13 cellular contexts compared by ENCODE assay signal in the genomic region with DNA sequence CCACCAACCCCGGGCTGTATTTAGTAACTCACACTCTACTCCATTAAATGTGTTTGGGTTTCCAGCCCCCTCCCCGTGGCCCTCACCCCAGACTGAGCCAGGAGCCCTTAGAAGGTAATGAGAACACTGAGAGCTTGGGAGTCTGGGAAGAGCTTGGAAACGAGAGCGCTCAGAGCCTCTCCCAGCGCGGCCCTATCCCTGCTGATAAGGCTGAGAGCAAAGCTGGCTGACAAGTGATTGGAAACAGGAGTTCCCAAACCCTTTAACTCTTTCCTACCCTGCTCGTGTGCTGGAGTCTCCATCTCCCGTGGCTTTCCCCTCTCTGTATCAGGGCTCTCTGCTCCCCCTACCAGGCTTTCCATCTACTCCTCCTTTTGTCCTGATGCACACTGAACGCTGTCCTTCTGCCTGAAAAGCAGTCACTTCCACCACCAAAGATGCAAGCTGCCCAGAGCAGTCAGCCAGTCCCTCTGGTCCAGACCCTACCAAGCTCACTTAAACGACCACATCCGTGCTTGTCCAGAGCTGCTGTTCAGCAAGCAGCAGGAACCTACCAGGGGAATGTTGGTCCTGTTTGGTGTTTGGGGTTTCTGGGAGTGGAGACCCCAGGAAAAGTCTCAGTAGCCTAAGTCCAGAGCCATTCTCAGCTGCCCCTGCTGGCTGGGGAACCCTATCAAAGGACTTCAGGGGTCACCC.
DNase-seq lines count a peak whose midpoint lies in the region; ATAC-seq and TF ChIP-seq lines count a peak whose summit lies in the region.
"Had no signal": no experiment of that assay in that cellular context is flagged by ENCODE, and none has a peak within 500 bp of the region (broad histone marks: within the 10 kb centered on the region; RNA-seq: fewer than 3 reads in every experiment).

No MANE protein-coding gene starts in this region.

- peak overlapping the region; percentile 81 for H3K27ac Mint-ChIP-seq in mesothelial cell of epicardium

- H3K27me3 Mint-ChIP-seq in mesothelial cell of epicardium (ENCODE audit: low read depth), result no peaks in the 10 kb centered on the region

- peak; percentile 36 for DNase-seq in WERI-Rb-1
- DNase-seq in left ventricle myocardium inferior, result peak; percentile 67
- DNase-seq in mesothelial cell of epicardium (ENCODE audit: low spot score in 2 of 2, unreplicated experiment in 2 of 2), result no peak
- no peak for DNase-seq in upper lobe of right lung
- DNase-seq in occipital lobe (lab: John Stamatoyannopoulos, UW), result no peak
- DNase-seq in DMS79 (lab: John Stamatoyannopoulos, UW), result no peak
- no peak for DNase-seq in SJCRH30
- DNase-seq: C1 segment of cervical spinal cord, DMS53, kidney, NCI-H1694 treated with DMSO at 0.1 percent for 48 hours, NCI-H510A had no signal

- H3K27me3 ChIP-seq in WERI-Rb-1 (ENCODE audit: insufficient read depth, low read depth, severe bottlenecking), result peaks cover 3% of the 10 kb centered on the region
- H3K27me3 ChIP-seq in left ventricle myocardium inferior (ENCODE audit: low read depth), result no peaks in the 10 kb centered on the region
- no peaks in the 10 kb centered on the region for H3K27me3 ChIP-seq in upper lobe of right lung
- no peaks in the 10 kb centered on the region for H3K27me3 ChIP-seq in SJCRH30
- H3K27me3 ChIP-seq: gastroesophageal sphincter had no signal

- ATAC-seq in upper lobe of right lung, result peak; percentile 33
- ATAC-seq: gastroesophageal sphincter had no signal

- H3K9me3 ChIP-seq in WERI-Rb-1 (ENCODE audit: severe bottlenecking), result no peaks in the 10 kb centered on the region
- H3K9me3 ChIP-seq in left ventricle myocardium inferior (replicated peaks), result no peaks in the 10 kb centered on the region
- no peaks in the 10 kb centered on the region for H3K9me3 ChIP-seq in upper lobe of right lung
- H3K9me3 ChIP-seq in SJCRH30 (replicated peaks), result 0 out of 2 replicates have a peak, but pooled peaks cover 8% of the 10 kb centered on the region
- H3K9me3 ChIP-seq: gastroesophageal sphincter had no signal

- H3K4me1 Mint-ChIP-seq in mesothelial cell of epicardium, result peaks cover 43% of the 10 kb centered on the region

- no peaks in the 10 kb centered on the region for H3K36me3 ChIP-seq in WERI-Rb-1
- no peaks in the 10 kb centered on the region for H3K36me3 ChIP-seq in left ventricle myocardium inferior
- no peaks in the 10 kb centered on the region for H3K36me3 ChIP-seq in upper lobe of right lung
- H3K36me3 ChIP-seq in SJCRH30, result no peaks in the 10 kb centered on the region
- H3K36me3 ChIP-seq: gastroesophageal sphincter had no signal

- intact Hi-C loops in left ventricle myocardium inferior (cut with micrococcal nuclease) (no loop called here), upper lobe of right lung (cut with DNase I) (no loop called here)

- TF ChIP-seq CTCF in WERI-Rb-1 (IDR thresholded peaks at IDR 0.05; ENCODE audit: low read depth, low read length), result no peak
- TF ChIP-seq CTCF in left ventricle myocardium inferior (IDR thresholded peaks at IDR 0.05; ENCODE audit: borderline replicate concordance), result no peak
- TF ChIP-seq CTCF in mesothelial cell of epicardium (IDR thresholded peaks at IDR 0.05; ENCODE audit: unreplicated experiment), result no peak
- TF ChIP-seq CTCF in upper lobe of right lung (IDR thresholded peaks at IDR 0.05), result no peak

- no peak overlapping the region for H3K4me3 ChIP-seq in WERI-Rb-1 (ENCODE audit: low read depth, low read length)
- H3K4me3 ChIP-seq in left ventricle myocardium inferior, result peak overlapping the region; percentile 27
- no peak overlapping the region for H3K4me3 ChIP-seq in upper lobe of right lung
- no peak overlapping the region for H3K4me3 ChIP-seq in SJCRH30
- H3K4me3 ChIP-seq: gastroesophageal sphincter had no signal

- H3K4me1 ChIP-seq in left ventricle myocardium inferior (peaks cover 64% of the 10 kb centered on the region), upper lobe of right lung (no peaks in the 10 kb centered on the region), SJCRH30 (peaks cover 54% of the 10 kb centered on the region)

- H3K4me3 Mint-ChIP-seq in mesothelial cell of epicardium, result no peak overlapping the region

- H3K36me3 Mint-ChIP-seq in mesothelial cell of epicardium, result no peaks in the 10 kb centered on the region

- H3K27ac ChIP-seq in WERI-Rb-1 (no peak overlapping the region), left ventricle myocardium inferior (replicated peaks) (peak overlapping the region; percentile 79), upper lobe of right lung (no peak overlapping the region), SJCRH30 (no peak overlapping the region)
- H3K27ac ChIP-seq: gastroesophageal sphincter had no signal

- no peaks in the 10 kb centered on the region for H3K9me3 Mint-ChIP-seq in mesothelial cell of epicardium

Comparison
In these comparisons a context has a peak if more than half of its experiments do, and no peak if none do; other contexts are left out.
1. DNase-seq: peak in WERI-Rb-1 (single experiment) and left ventricle myocardium inferior (single experiment); none in mesothelial cell of epicardium (0 of 2), upper lobe of right lung (single experiment), occipital lobe (single experiment), DMS79 (single experiment) and SJCRH30 (0 of 2).